9 cellular contexts compared by ENCODE assay signal in the genomic region with DNA sequence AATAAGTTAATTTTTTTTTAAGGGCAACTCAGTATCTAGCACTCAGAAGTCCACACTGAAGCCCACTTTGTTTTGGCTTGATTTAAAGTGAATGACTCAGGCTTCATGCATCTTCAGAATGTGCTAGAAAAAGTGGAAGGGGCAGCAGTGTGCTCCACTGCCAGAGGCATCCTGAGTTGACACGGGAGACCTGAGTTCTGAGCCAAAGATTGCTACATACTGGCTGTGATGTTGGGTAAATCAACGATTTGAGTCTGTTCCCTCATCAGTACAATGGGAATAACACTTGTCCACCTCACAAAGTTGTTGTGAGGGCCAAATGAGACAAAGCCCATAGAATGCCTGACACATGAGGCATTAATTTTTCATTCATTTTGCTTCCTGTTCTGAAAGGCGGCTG.
DNase-seq lines count a peak whose midpoint lies in the region; ATAC-seq and TF ChIP-seq lines count a peak whose summit lies in the region.
"Had no signal": no experiment of that assay in that cellular context is flagged by ENCODE, and none has a peak within 500 bp of the region (broad histone marks: within the 10 kb centered on the region; RNA-seq: fewer than 3 reads in every experiment).

No MANE protein-coding gene starts in this region.

- H3K27me3 ChIP-seq in KMS-11 (ENCODE audit: insufficient read depth, low read depth) (no peaks in the 10 kb centered on the region), subcutaneous abdominal adipose tissue (ENCODE audit: control insufficient read depth in 5 of 5, insufficient read depth in 4 of 5, low read length in 5 of 5) (no peaks in the 10 kb centered on the region)
- H3K27me3 ChIP-seq: ovary had no signal

- H3K36me3 ChIP-seq in KMS-11 (ENCODE audit: insufficient read depth) (no peaks in the 10 kb centered on the region), subcutaneous abdominal adipose tissue (ENCODE audit: control insufficient read depth in 5 of 5, insufficient read depth in 5 of 5, low read length in 5 of 5) (peaks cover 0 to 75% (median 62%) of the 10 kb centered on the region in 5 donors)
- H3K36me3 ChIP-seq: ovary had no signal

- H3K79me2 ChIP-seq in KMS-11 (ENCODE audit: insufficient read depth, low read depth), result no peaks in the 10 kb centered on the region

- H3K4me3 ChIP-seq in AG09309 (ENCODE audit: control insufficient read depth, low read depth, low read length) (no peak overlapping the region), KMS-11 (IDR thresholded peaks at IDR 0.05; ENCODE audit: insufficient read depth, low read depth, low read length) (no peak overlapping the region), subcutaneous abdominal adipose tissue (ENCODE audit: low read depth in 1 of 5, low read length in 5 of 5) (peak overlapping the region in 2 of 5 donors; percentile 0 to 48)
- H3K4me3 ChIP-seq: ovary had no signal

- H2AFZ ChIP-seq in KMS-11 (ENCODE audit: low read depth), result no peak overlapping the region

- peak overlapping the region; percentile 68; the same call in 1 of the 2 replicates for H3K4me2 ChIP-seq in KMS-11

- ATAC-seq in GM18907 (IDR thresholded peaks at IDR 0.05; ENCODE audit: unreplicated experiment), result no peak
- no peak for ATAC-seq in GM18520 (IDR thresholded peaks at IDR 0.05; ENCODE audit: unreplicated experiment)

- H3K9ac ChIP-seq in KMS-11, result peak overlapping the region; percentile 63; the same call in 1 of the 2 replicates
- peak overlapping the region in 3 of 5 donors; percentile 48 to 77 (median 51) for H3K9ac ChIP-seq in subcutaneous abdominal adipose tissue (ENCODE audit: low read length in 5 of 5)

- TF ChIP-seq CTCF in AG09309 (IDR thresholded peaks at IDR 0.05; ENCODE audit: control insufficient read depth, insufficient read depth, low read depth, low read length, missing control alignments) (no peak), KMS-11 (conservative IDR thresholded peaks at IDR 0.05; ENCODE audit: low read depth, low read length) (no peak)

- peaks cover 25% of the 10 kb centered on the region for H3K4me1 ChIP-seq in KMS-11 (ENCODE audit: low read depth, poor library complexity, severe bottlenecking)
- peaks cover 20 to 75% (median 65%) of the 10 kb centered on the region in 5 donors for H3K4me1 ChIP-seq in subcutaneous abdominal adipose tissue (ENCODE audit: control insufficient read depth in 5 of 5, insufficient read depth in 5 of 5, low read length in 5 of 5)

- H3K27ac ChIP-seq in KMS-11 (peak overlapping the region; percentile 91), subcutaneous abdominal adipose tissue (ENCODE audit: low read depth, low read length) (peak overlapping the region; percentile 98)

- H4K20me1 ChIP-seq in KMS-11 (ENCODE audit: insufficient read depth), result no peaks in the 10 kb centered on the region

- H3K9me3 ChIP-seq in subcutaneous abdominal adipose tissue (ENCODE audit: control insufficient read depth in 5 of 5, low read length in 5 of 5), result no peaks in the 10 kb centered on the region
- H3K9me3 ChIP-seq: ovary had no signal

- DNase-seq in AG09309 (ENCODE audit: low read depth) (peak; percentile 87), astrocyte of the hippocampus (ENCODE audit: low read depth, low spot score) (peak; percentile 95), islet precursor cell (peak; percentile 93), NCI-H82 treated with DMSO at 0.1 percent for 48 hours (lab: John Stamatoyannopoulos, UW; ENCODE audit: unreplicated experiment) (no peak)
